22 cellular contexts compared by ENCODE assay signal in genomic region chr1:110242062-110242461, GRCh38. TPM values are rescaled to one million over a fixed set of nuclear protein-coding genes. Genes with fewer than 3 reads are reported as not detected.
A peak's percentile ranks its signal among the peaks of the same experiment; 100 is the strongest.
DNase-seq lines count a peak whose midpoint lies in the region; ATAC-seq and TF ChIP-seq lines count a peak whose summit lies in the region.
"Had no signal": no experiment of that assay in that cellular context is flagged by ENCODE, and none has a peak within 500 bp of the region (broad histone marks: within the 10 kb centered on the region; RNA-seq: fewer than 3 reads in every experiment).

No MANE protein-coding gene starts in this region.

- H3K36me3 Mint-ChIP-seq in IgD-negative memory B cell (peaks cover 7% of the 10 kb centered on the region), endodermal cell (ENCODE audit: low read depth) (no peaks in the 10 kb centered on the region)
- peaks cover 4% of the 10 kb centered on the region for H3K36me3 Mint-ChIP-seq in stimulated activated memory B cell treated with anti-CD40 and anti-IgM and Interleukin-4, amounts not matched to agents 10 μg/mL and 1 μg/mL and 100 μg/mL, for 72 hours
- H3K36me3 Mint-ChIP-seq: T-cell had no signal

- no peaks in the 10 kb centered on the region for H3K9me3 Mint-ChIP-seq in IgD-negative memory B cell
- no peaks in the 10 kb centered on the region for H3K9me3 Mint-ChIP-seq in endodermal cell
- H3K9me3 Mint-ChIP-seq in stimulated activated memory B cell treated with anti-CD40 and anti-IgM and Interleukin-4, amounts not matched to agents 10 μg/mL and 1 μg/mL and 100 μg/mL, for 72 hours, result no peaks in the 10 kb centered on the region
- H3K9me3 Mint-ChIP-seq: HFFc6, T-cell had no signal

- no peak for TF ChIP-seq CTCF in endodermal cell (conservative IDR thresholded peaks at IDR 0.05)

- H3K4me1 ChIP-seq in endodermal cell (ENCODE audit: control insufficient read depth, insufficient read depth, low read length), result no peaks in the 10 kb centered on the region

- no peak overlapping the region for H3K4me3 ChIP-seq in endodermal cell (ENCODE audit: low read length)

- H3K27me3 Mint-ChIP-seq in IgD-negative memory B cell (peaks cover 2% of the 10 kb centered on the region), endodermal cell (ENCODE audit: insufficient read depth) (peaks cover 19% of the 10 kb centered on the region)
- H3K27me3 Mint-ChIP-seq in stimulated activated memory B cell treated with anti-CD40 and anti-IgM and Interleukin-4, amounts not matched to agents 10 μg/mL and 1 μg/mL and 100 μg/mL, for 72 hours, result no peaks in the 10 kb centered on the region
- H3K27me3 Mint-ChIP-seq: T-cell had no signal

- H3K9me3 ChIP-seq in endodermal cell (ENCODE audit: control insufficient read depth, low read length), result no peaks in the 10 kb centered on the region

- H3K9ac ChIP-seq in endodermal cell (ENCODE audit: extremely low read depth, low read length, poor library complexity, severe bottlenecking), result no peak overlapping the region

- no peaks in the 10 kb centered on the region for H3K27me3 ChIP-seq in endodermal cell (ENCODE audit: control insufficient read depth, insufficient read depth, low read length, poor library complexity, severe bottlenecking)

- H3K4me1 Mint-ChIP-seq in IgD-negative memory B cell (peaks cover 15 to 34% (median 15%) of the 10 kb centered on the region in 3 donors), endodermal cell (peaks cover 12% of the 10 kb centered on the region)
- H3K4me1 Mint-ChIP-seq in stimulated activated memory B cell treated with anti-CD40 and anti-IgM and Interleukin-4, amounts not matched to agents 10 μg/mL and 1 μg/mL and 100 μg/mL, for 72 hours, result peaks cover 66% of the 10 kb centered on the region

- ATAC-seq in stimulated activated memory B cell treated with anti-CD40 and anti-IgM and Interleukin-4, amounts not matched to agents 10 μg/mL and 1 μg/mL and 100 μg/mL, for 72 hours, result no peak
- no peak for ATAC-seq in GM18867 (IDR thresholded peaks at IDR 0.05; ENCODE audit: unreplicated experiment)
- no peak for ATAC-seq in activated CD4-positive, CD25-positive, alpha-beta regulatory T cell treated with anti-CD3 and anti-CD28 coated beads, Interleukin-2, amount 50 U/mL, for 24 hours
- ATAC-seq: HepG2, Panc1, SK-N-SH treated with all-trans-retinoic acid at 6 μM for 48 hours, T-cell had no signal

- no peaks in the 10 kb centered on the region for H3K36me3 ChIP-seq in endodermal cell (ENCODE audit: control insufficient read depth, insufficient read depth, low read length)

- H3K4me3 Mint-ChIP-seq in IgD-negative memory B cell (no peak overlapping the region), endodermal cell (no peak overlapping the region)
- H3K4me3 Mint-ChIP-seq in stimulated activated memory B cell treated with anti-CD40 and anti-IgM and Interleukin-4, amounts not matched to agents 10 μg/mL and 1 μg/mL and 100 μg/mL, for 72 hours, result no peak overlapping the region
- H3K4me3 Mint-ChIP-seq: HFFc6, T-cell had no signal

- H3K27ac ChIP-seq in endodermal cell (ENCODE audit: low read depth, low read length), result no peak overlapping the region
- H3K27ac ChIP-seq: HL-60 had no signal

- H3K27ac Mint-ChIP-seq in IgD-negative memory B cell (peak overlapping the region in 2 of 3 donors; percentile 7 to 11), endodermal cell (no peak overlapping the region)
- peak overlapping the region; percentile 85 for H3K27ac Mint-ChIP-seq in stimulated activated memory B cell treated with anti-CD40 and anti-IgM and Interleukin-4, amounts not matched to agents 10 μg/mL and 1 μg/mL and 100 μg/mL, for 72 hours
- H3K27ac Mint-ChIP-seq: HFFc6, T-cell had no signal

- DNase-seq in activated effector memory CD4-positive, alpha-beta T cell treated with anti-CD3 and anti-CD28 coated beads, Interleukin-2, amount 50 U/mL, for 16 hours, result peak; percentile 19
- DNase-seq in activated effector memory CD4-positive, alpha-beta T cell treated with Interleukin-2 at 50 U/mL for 16 hours, result no peak
- DNase-seq in endodermal cell, result peak; percentile 63
- DNase-seq in RPMI8226, result no peak
- DNase-seq: AML-193, H7, HFFc6, KBM-7, MM.1S, NCI-H1048, NCI-H1436, NCI-H226, NCI-H82, T-cell had no signal

- 80 to 100% methylated on average over 1 to 4 of the region's 4 CpGs for WGBS in endodermal cell (ENCODE audit: insufficient coverage in 1 of 2, insufficient read length in 1 of 2), 2 experiments

RNA-seq across cellular contexts. Expression of gene KCNC4, which starts 31.9 kb away (rescaled TPM):
- 1.8 TPM for polyA plus RNA-seq in IgD-negative memory B cell
- total RNA-seq in endodermal cell, result 10 to 100 TPM in 1 of 2 donors, 1 to 10 TPM in 1; 7.6 to 10.2 TPM
- 5.3 TPM for polyA plus RNA-seq in endodermal cell (2013, experiment 1 of 2)
- polyA plus RNA-seq in endodermal cell (2013, experiment 2 of 2), result 4.8 TPM

Comparison
In these comparisons a context has a peak if more than half of its experiments do, and no peak if none do; other contexts are left out.
1. DNase-seq: peak in activated effector memory CD4-positive, alpha-beta T cell treated with anti-CD3 and anti-CD28 coated beads, Interleukin-2, amount 50 U/mL, for 16 hours (single experiment) and endodermal cell (single experiment); none in activated effector memory CD4-positive, alpha-beta T cell treated with Interleukin-2 at 50 U/mL for 16 hours (single experiment) and RPMI8226 (single experiment).